Comparison of ENCODE assay signal across 10 cellular contexts in the genomic region with DNA sequence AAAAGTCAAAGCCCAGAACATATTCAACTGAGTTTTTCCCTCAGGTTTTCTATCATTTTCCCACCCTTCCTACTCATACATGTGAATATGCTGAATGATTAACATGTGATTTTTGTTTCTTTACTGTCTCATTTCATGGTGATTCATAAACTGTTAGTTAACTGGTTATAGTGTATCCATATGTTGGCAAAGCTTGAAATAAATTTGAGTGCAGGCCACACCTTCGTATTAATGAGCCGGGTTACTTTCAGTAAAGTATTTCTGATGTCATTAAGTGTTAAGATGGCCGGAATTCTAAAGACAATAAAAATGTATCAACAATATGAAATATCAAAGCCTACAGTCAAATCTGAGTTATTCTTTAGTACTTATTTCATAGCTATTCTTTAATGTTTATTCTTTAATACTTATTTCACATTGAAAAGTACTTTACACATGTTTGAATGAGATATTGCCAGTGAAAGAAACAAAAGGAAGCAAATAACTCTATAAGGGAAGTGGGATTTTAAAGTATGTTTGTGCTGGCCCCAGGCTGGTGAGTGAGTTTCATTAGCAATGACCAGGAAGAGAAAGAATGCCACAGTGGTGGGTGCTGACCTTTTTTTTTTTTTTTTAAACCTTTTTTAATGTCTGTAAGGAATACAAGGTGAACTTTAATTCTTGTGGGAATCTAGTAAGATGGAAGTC.
DNase-seq lines count a peak whose midpoint lies in the region; ATAC-seq and TF ChIP-seq lines count a peak whose summit lies in the region.
"Had no signal": no experiment of that assay in that cellular context is flagged by ENCODE, and none has a peak within 500 bp of the region (broad histone marks: within the 10 kb centered on the region; RNA-seq: fewer than 3 reads in every experiment).

No MANE protein-coding gene starts in this region.

- H3K9me2 ChIP-seq in PC-3 (replicated peaks; ENCODE audit: low read length) = no peaks in the 10 kb centered on the region

- DNase-seq in Caco-2 = no peak
- peak; percentile 51 for DNase-seq in PC-3
- DNase-seq in endothelial cell (ENCODE audit: low spot score) = no peak
- no peak for DNase-seq in erythroblast (lab: John Stamatoyannopoulos, UW)
- DNase-seq in NCI-H2171 treated with DMSO at 0.1 percent for 48 hours (lab: John Stamatoyannopoulos, UW) = no peak
- no peak for DNase-seq in NCI-H128 (lab: John Stamatoyannopoulos, UW; ENCODE audit: unreplicated experiment)
- DNase-seq: hypothalamus, psoas muscle had no signal

- BruUV-seq in Caco-2 (replicated peaks; lab: Mats Ljungman, UMichigan) (no TSS peak), PC-3 (replicated peaks; lab: Mats Ljungman, UMichigan) (no TSS peak)

- no peaks in the 10 kb centered on the region for H3K27me3 Mint-ChIP-seq in Caco-2 (ENCODE audit: insufficient read depth, unreplicated experiment)
- peaks cover 3% of the 10 kb centered on the region for H3K27me3 Mint-ChIP-seq in endothelial cell (ENCODE audit: unreplicated experiment)
- no peaks in the 10 kb centered on the region for H3K27me3 Mint-ChIP-seq in nephron (ENCODE audit: low read depth)

- peak overlapping the region; percentile 65 for H3K4me3 Mint-ChIP-seq in Caco-2 (ENCODE audit: unreplicated experiment)
- no peak overlapping the region for H3K4me3 Mint-ChIP-seq in endothelial cell (ENCODE audit: unreplicated experiment)
- no peak overlapping the region for H3K4me3 Mint-ChIP-seq in nephron

- ATAC-seq in PC-3 = no peak
- ATAC-seq in HG02981 (IDR thresholded peaks at IDR 0.05; ENCODE audit: unreplicated experiment) = no peak
- ATAC-seq: psoas muscle had no signal

- CTCF ChIA-PET in Caco-2 (lab: Charles Lee) = no interaction called here
- CTCF ChIA-PET in PC-3 (lab: Charles Lee) = no interaction called here

- H3F3A ChIP-seq in PC-3 (ENCODE audit: low read length, unreplicated experiment) = no peaks in the 10 kb centered on the region

- H3K36me3 Mint-ChIP-seq in Caco-2 (ENCODE audit: insufficient read depth, unreplicated experiment) = peaks cover 15% of the 10 kb centered on the region
- no peaks in the 10 kb centered on the region for H3K36me3 Mint-ChIP-seq in endothelial cell (ENCODE audit: low read depth, unreplicated experiment)
- H3K36me3 Mint-ChIP-seq in nephron (ENCODE audit: low read depth) = no peaks in the 10 kb centered on the region

- peak overlapping the region; percentile 86 for H3K27ac ChIP-seq in PC-3 (ENCODE audit: low read length)

- POLR2A ChIA-PET in Caco-2 (lab: Charles Lee) (no interaction called here), PC-3 (lab: Charles Lee; ENCODE audit: unreplicated experiment) (interaction anchor here (0.5 to 1.2 kb wide), 3 partner anchors 46 to 66 kb away, joined by 3 to 4 read pairs (median 3); no protein-coding TSS in a partner anchor)

- no peak for TF ChIP-seq CTCF in Caco-2 (IDR thresholded peaks at IDR 0.05; ENCODE audit: insufficient read depth in 1 of 2, low read depth in 1 of 2, low read length in 1 of 2, severe bottlenecking in 1 of 2, unreplicated experiment in 1 of 2)
- no peak for TF ChIP-seq CTCF in PC-3 (conservative IDR thresholded peaks at IDR 0.05; ENCODE audit: low read depth, low read length)
- TF ChIP-seq CTCF in endothelial cell (IDR thresholded peaks at IDR 0.05; ENCODE audit: unreplicated experiment) = no peak
- no peak for TF ChIP-seq CTCF in nephron (IDR thresholded peaks at IDR 0.05; ENCODE audit: unreplicated experiment in 3 of 3)

- no peaks in the 10 kb centered on the region for H3K9me3 ChIP-seq in Caco-2
- H3K9me3 ChIP-seq in PC-3 (ENCODE audit: low read length) = no peaks in the 10 kb centered on the region
- H3K9me3 ChIP-seq: psoas muscle had no signal

- H3K27me3 ChIP-seq in Caco-2 (replicated peaks; ENCODE audit: control insufficient read depth, insufficient read depth, low read length) (no peaks in the 10 kb centered on the region), PC-3 (ENCODE audit: low read length) (no peaks in the 10 kb centered on the region)

- H3K9me3 Mint-ChIP-seq in Caco-2 (ENCODE audit: unreplicated experiment) (no peaks in the 10 kb centered on the region), endothelial cell (ENCODE audit: unreplicated experiment) (no peaks in the 10 kb centered on the region), nephron (no peaks in the 10 kb centered on the region)

- H4K20me1 ChIP-seq in PC-3 (ENCODE audit: low read length) = peaks cover 44% of the 10 kb centered on the region

- H3K79me2 ChIP-seq in PC-3 (ENCODE audit: low read length) = peaks cover 87% of the 10 kb centered on the region

- peaks cover 9% of the 10 kb centered on the region for H3K4me1 Mint-ChIP-seq in Caco-2 (ENCODE audit: low read depth, unreplicated experiment)
- peaks cover 56% of the 10 kb centered on the region for H3K4me1 Mint-ChIP-seq in endothelial cell (ENCODE audit: unreplicated experiment)
- H3K4me1 Mint-ChIP-seq in nephron = peaks cover 42% of the 10 kb centered on the region

- H2AFZ ChIP-seq in PC-3 (ENCODE audit: low read length) = no peak overlapping the region

- peaks cover 21% of the 10 kb centered on the region for H3K4me1 ChIP-seq in Caco-2
- peaks cover 64% of the 10 kb centered on the region for H3K4me1 ChIP-seq in PC-3 (ENCODE audit: insufficient read depth, low read length)

- no peak for TF ChIP-seq POLR2A in erythroblast (IDR thresholded peaks at IDR 0.05; ENCODE audit: low read length)

- peak overlapping the region; percentile 87 for H3K27ac Mint-ChIP-seq in Caco-2 (ENCODE audit: unreplicated experiment)
- H3K27ac Mint-ChIP-seq in endothelial cell (ENCODE audit: unreplicated experiment) = peak overlapping the region; percentile 98
- peak overlapping the region; percentile 55 to 79 (median 65) for H3K27ac Mint-ChIP-seq in nephron

- peak overlapping the region; percentile 88 for H3K4me2 ChIP-seq in PC-3 (ENCODE audit: low read length)

- H3K4me3 ChIP-seq in Caco-2 (ENCODE audit: low read depth, low read length) (peak overlapping the region; percentile 39), PC-3 (ENCODE audit: low read length) (peak overlapping the region; percentile 93)
- H3K4me3 ChIP-seq: psoas muscle had no signal

- H3K36me3 ChIP-seq in Caco-2 (ENCODE audit: control insufficient read depth, insufficient read depth, low read length) (no peaks in the 10 kb centered on the region), PC-3 (ENCODE audit: low read depth, low read length) (peaks cover 5% of the 10 kb centered on the region; the same call in 1 of the 2 replicates)

- intact Hi-C loops in Caco-2 (cut with micrococcal nuclease; ENCODE audit: unreplicated experiment) = no loop called here
- intact Hi-C loops in PC-3 (cut with micrococcal nuclease) = loop anchor here (5.0 kb wide), 2 partner anchors 65 to 85 kb away; no protein-coding TSS in a partner anchor

- peak overlapping the region; percentile 78 for H3K9ac ChIP-seq in PC-3 (ENCODE audit: low read length)
